1 cellular context compared by ENCODE assay signal in genomic region chr2:94994914-94995236, GRCh38.
TF ChIP-seq lines count a peak whose summit lies in the region.

No MANE protein-coding gene starts in this region.

TF ChIP-seq in H1, 55 proteins besides CTCF, POLR2A, EP300 and RAD21:
- TF ChIP-seq KDM4A (IDR thresholded peaks at IDR 0.05; ENCODE audit: low read depth, low read length, severe bottlenecking) (no peak), EZH2 (IDR thresholded peaks at IDR 0.05; ENCODE audit: low read depth, low read length, severe bottlenecking) (no peak), TCF12 (IDR thresholded peaks at IDR 0.05; ENCODE audit: low read depth, low read length) (no peak), MAX (IDR thresholded peaks at IDR 0.05) (no peak), HDAC2 (IDR thresholded peaks at IDR 0.05; ENCODE audit: borderline replicate concordance in 1 of 2, low read depth in 2 of 2, low read length in 2 of 2) (no peak), FOSL1 (IDR thresholded peaks at IDR 0.05; ENCODE audit: insufficient read depth, low read depth, low read length) (no peak), RXRA (IDR thresholded peaks at IDR 0.05; ENCODE audit: insufficient read depth, low read depth, low read length) (no peak), JUN (IDR thresholded peaks at IDR 0.05; ENCODE audit: low read depth, low read length) (no peak), TAF7 (optimal IDR thresholded peaks at IDR 0.05; ENCODE audit: borderline replicate concordance, low read depth, low read length) (no peak), BACH1 (IDR thresholded peaks at IDR 0.05; ENCODE audit: low read length) (no peak), YY1 (IDR thresholded peaks at IDR 0.05; ENCODE audit: low read depth, low read length) (no peak), NANOG (IDR thresholded peaks at IDR 0.05; ENCODE audit: insufficient read depth, low read depth, low read length, poor library complexity, severe bottlenecking) (no peak), PHF8 (conservative IDR thresholded peaks at IDR 0.05; ENCODE audit: low read depth, low read length) (no peak), SAP30 (IDR thresholded peaks at IDR 0.05; ENCODE audit: insufficient read depth, insufficient replicate concordance, low read length) (no peak), CTBP2 (IDR thresholded peaks at IDR 0.05; ENCODE audit: borderline replicate concordance, insufficient read depth, insufficient read length, low read length) (no peak), CEBPB (IDR thresholded peaks at IDR 0.05; ENCODE audit: low read depth, low read length) (no peak), SP2 (IDR thresholded peaks at IDR 0.05; ENCODE audit: low read length) (no peak)
